21 cellular contexts compared by ENCODE assay signal in genomic region chr1:46343705-46344104, GRCh38. TPM values are rescaled to one million over a fixed set of nuclear protein-coding genes. Genes with fewer than 3 reads are reported as not detected.
A peak's percentile ranks its signal among the peaks of the same experiment; 100 is the strongest.
DNase-seq lines count a peak whose midpoint lies in the region; ATAC-seq and TF ChIP-seq lines count a peak whose summit lies in the region.
"Had no signal": no experiment of that assay in that cellular context is flagged by ENCODE, and none has a peak within 500 bp of the region (broad histone marks: within the 10 kb centered on the region; RNA-seq: fewer than 3 reads in every experiment).

No MANE protein-coding gene starts in this region.

- H3K9ac ChIP-seq in mammary epithelial cell (ENCODE audit: insufficient read depth, low read length), result no peak overlapping the region
- H3K9ac ChIP-seq: neural progenitor cell had no signal

- H3K27ac ChIP-seq in HEK293 (ENCODE audit: extremely low read depth, low read depth, low read length) (no peak overlapping the region), mammary epithelial cell (ENCODE audit: insufficient read depth, low read depth, low read length) (no peak overlapping the region), gastrocnemius medialis (peak overlapping the region; percentile 91 to 99 (median 94))
- H3K27ac ChIP-seq: epithelial cell of prostate, neural progenitor cell, PC-9 had no signal

- POLR2A ChIA-PET in HEK293 (lab: Yijun Ruan, JAX), result interaction anchor here (0.6 kb wide), 1 partner anchor 24 kb away, joined by 4 read pairs; no protein-coding TSS in a partner anchor

- in situ Hi-C loops in mammary epithelial cell (cut with MboI; ENCODE audit: low sequenced_read_pairs in 2 of 2), result no loop called here
- in situ Hi-C loops in gastrocnemius medialis (cut with MboI; ENCODE audit: low sequenced_read_pairs in 4 of 4), result no loop called here

- TF ChIP-seq CTCF in HEK293 (tag by site-specific recombination; IDR thresholded peaks at IDR 0.05), result no peak
- TF ChIP-seq CTCF in mammary epithelial cell (conservative IDR thresholded peaks at IDR 0.05 in 1 of 2, IDR thresholded peaks at IDR 0.05 in 1 of 2; ENCODE audit: extremely low read depth in 1 of 2, insufficient read depth in 1 of 2, low read depth in 1 of 2, low read length in 2 of 2), result no peak
- TF ChIP-seq CTCF in gastrocnemius medialis (IDR thresholded peaks at IDR 0.05 in 4 of 5, conservative IDR thresholded peaks at IDR 0.05 in 1 of 5), result no peak

- H3K27me3 ChIP-seq in mammary epithelial cell (ENCODE audit: insufficient read depth, low read length) (no peaks in the 10 kb centered on the region), gastrocnemius medialis (no peaks in the 10 kb centered on the region)
- H3K27me3 ChIP-seq: neural progenitor cell had no signal

- H3K4me1 Mint-ChIP-seq in activated naive CD4-positive, alpha-beta T cell treated with anti-CD3 and anti-CD28 coated beads, Interleukin-2, amount 50 U/mL, for 24 hours, result peaks cover 63% of the 10 kb centered on the region

- no peaks in the 10 kb centered on the region for H4K20me1 ChIP-seq in mammary epithelial cell (ENCODE audit: insufficient read depth, low read length)

- H3K4me3 Mint-ChIP-seq in activated naive CD4-positive, alpha-beta T cell treated with anti-CD3 and anti-CD28 coated beads, Interleukin-2, amount 50 U/mL, for 24 hours, result no peak overlapping the region
- H3K4me3 Mint-ChIP-seq: neural progenitor cell had no signal

- peaks cover 33% of the 10 kb centered on the region for H3K79me2 ChIP-seq in mammary epithelial cell (ENCODE audit: insufficient read depth, low read length)

- CTCF ChIA-PET in HEK293 (lab: Yijun Ruan, JAX) (interaction anchor here (1.0 to 2.6 kb wide), 3 partner anchors 10 to 63 kb away, joined by 3 to 14 read pairs (median 3); no protein-coding TSS in a partner anchor), mammary epithelial cell (lab: Charles Lee; ENCODE audit: low non-redundant PET) (no interaction called here)

- H3K4me1 ChIP-seq in HEK293 (ENCODE audit: control insufficient read depth, insufficient read depth, low read length) (no peaks in the 10 kb centered on the region; the same call in none of the 2 replicates), mammary epithelial cell (ENCODE audit: insufficient read depth, low read length) (peaks cover 6% of the 10 kb centered on the region), gastrocnemius medialis (peaks cover 16 to 20% of the 10 kb centered on the region in 2 donors)
- H3K4me1 ChIP-seq: neural progenitor cell had no signal

- ATAC-seq in gastrocnemius medialis (no peak), HG03439 (IDR thresholded peaks at IDR 0.05; ENCODE audit: unreplicated experiment) (no peak)
- ATAC-seq: activated CD4-positive, CD25-positive, alpha-beta regulatory T cell treated with anti-CD3 and anti-CD28 coated beads, Interleukin-2, amount 50 U/mL, for 24 hours had no signal

- TF ChIP-seq POLR2A in gastrocnemius medialis (IDR thresholded peaks at IDR 0.05), result no peak

- H3K27me3 Mint-ChIP-seq in activated naive CD4-positive, alpha-beta T cell treated with anti-CD3 and anti-CD28 coated beads, Interleukin-2, amount 50 U/mL, for 24 hours, result no peaks in the 10 kb centered on the region
- H3K27me3 Mint-ChIP-seq: progenitor cell of endocrine pancreas had no signal

- no peak overlapping the region for H3K4me2 ChIP-seq in mammary epithelial cell (ENCODE audit: insufficient read depth, low read depth, low read length)
- H3K4me2 ChIP-seq: neural progenitor cell, PC-9 had no signal

- dilution Hi-C loops in mammary epithelial cell (cut with HindIII; ENCODE audit: low sequenced_read_pairs), result loop anchor here (5.0 kb wide), 1 partner anchor 46 kb away; no protein-coding TSS in a partner anchor

- DNase-seq in activated naive CD4-positive, alpha-beta T cell (lab: John Stamatoyannopoulos, UW), result no peak
- DNase-seq in mammary epithelial cell (no peak), gastrocnemius medialis (no peak), NOMO-1 (lab: John Stamatoyannopoulos, UW; ENCODE audit: unreplicated experiment in 2 of 2) (no peak), NCI-H524 treated with DMSO at 0.1 percent for 48 hours (lab: John Stamatoyannopoulos, UW) (no peak)
- DNase-seq: ACHN; activated CD8-positive, alpha-beta memory T cell treated with anti-CD3 and anti-CD28 coated beads, Interleukin-2, amount 50 U/mL, for 4 hours; activated naive CD4-positive, alpha-beta T cell treated with anti-CD3 and anti-CD28 coated beads, Interleukin-2, amount 50 U/mL, for 16 hours; foreskin melanocyte; mesendoderm; PC-9; stimulated activated CD4-positive, alpha-beta T cell treated with anti-CD3 and anti-CD28 coated beads, Interleukin-2, amount 100 ng/mL, for 24 hours; T1000 had no signal

- H3K9me3 ChIP-seq in HEK293 (ENCODE audit: control insufficient read depth, insufficient read depth, low read depth, low read length) (no peaks in the 10 kb centered on the region), mammary epithelial cell (replicated peaks; ENCODE audit: insufficient read depth, low read length) (no peaks in the 10 kb centered on the region), gastrocnemius medialis (no peaks in the 10 kb centered on the region)
- H3K9me3 ChIP-seq: HAP-1 had no signal

- intact Hi-C loops in mammary epithelial cell (cut with micrococcal nuclease) (loop anchor here (10.0 kb wide), 1 partner anchor 181 kb away; no protein-coding TSS in a partner anchor), gastrocnemius medialis (cut with DNase I; ENCODE audit: low total_unique reads) (loop anchor here (5.0 kb wide), 1 partner anchor 56 kb away; no protein-coding TSS in a partner anchor)

- no peaks in the 10 kb centered on the region for H3K9me3 Mint-ChIP-seq in activated naive CD4-positive, alpha-beta T cell treated with anti-CD3 and anti-CD28 coated beads, Interleukin-2, amount 50 U/mL, for 24 hours

- H3K4me3 ChIP-seq in HEK293 (ENCODE audit: low read depth, low read length) (no peak overlapping the region), mammary epithelial cell (replicated peaks in 1 of 3; ENCODE audit: insufficient read depth in 1 of 3, low read depth in 2 of 3, low read length in 3 of 3) (no peak overlapping the region), gastrocnemius medialis (no peak overlapping the region)
- H3K4me3 ChIP-seq: HAP-1, neural progenitor cell, PC-9 had no signal

- WGBS in mammary epithelial cell (ENCODE audit: low coverage, missing lambda C conversion rate), result 95% methylated on average over 4 of the region's 4 CpGs

- H3K36me3 ChIP-seq in HEK293 (ENCODE audit: control insufficient read depth in 2 of 2, insufficient read depth in 1 of 2, low read length in 2 of 2), result peaks cover 4 to 59% of the 10 kb centered on the region in 2 experiments; a peak in 2 of 3 replicates
- H3K36me3 ChIP-seq in mammary epithelial cell (ENCODE audit: insufficient read depth, low read length), result peaks cover 5% of the 10 kb centered on the region
- H3K36me3 ChIP-seq in gastrocnemius medialis, result peaks cover 0 to 34% of the 10 kb centered on the region in 2 donors

- BruUV-seq in mammary epithelial cell (replicated peaks; lab: Mats Ljungman, UMichigan), result TSS peak; percentile 2

- peak overlapping the region; percentile 52 for H3K27ac Mint-ChIP-seq in activated naive CD4-positive, alpha-beta T cell treated with anti-CD3 and anti-CD28 coated beads, Interleukin-2, amount 50 U/mL, for 24 hours

- H3K36me3 Mint-ChIP-seq in activated naive CD4-positive, alpha-beta T cell treated with anti-CD3 and anti-CD28 coated beads, Interleukin-2, amount 50 U/mL, for 24 hours, result peaks cover 19% of the 10 kb centered on the region

- no peak overlapping the region for H2AFZ ChIP-seq in mammary epithelial cell (ENCODE audit: low read depth, low read length)
- H2AFZ ChIP-seq: neural progenitor cell, PC-9 had no signal

TF ChIP-seq in HEK293, 187 proteins besides CTCF, POLR2A, EP300 and RAD21:
- TF ChIP-seq SCRT1 (tag by site-specific recombination; IDR thresholded peaks at IDR 0.05; ENCODE audit: borderline replicate concordance) (no peak), ZNF600 (tag by site-specific recombination; IDR thresholded peaks at IDR 0.05) (peak; percentile 68), ZNF548 (tag by site-specific recombination; IDR thresholded peaks at IDR 0.05) (no peak)

RNA-seq across cellular contexts. Expression of gene NSUN4, which starts 3.1 kb away (rescaled TPM):
- total RNA-seq in mammary epithelial cell (10 to 100 TPM; 28.2 to 29.0 TPM), gastrocnemius medialis (10 to 100 TPM; 15.5 to 22.5 (median 20.8) TPM)
- polyA plus RNA-seq in mammary epithelial cell, result 24.5 TPM
- polyA minus RNA-seq in mammary epithelial cell, result 96.1 TPM

RNA-seq across cellular contexts. Expression of gene UQCRH, which starts 40.2 kb away (rescaled TPM):
- total RNA-seq in mammary epithelial cell (100 to 1,000 TPM; 233 to 275 TPM), gastrocnemius medialis (100 to 1,000 TPM; 415 to 695 (median 493) TPM)
- 677 TPM for polyA plus RNA-seq in mammary epithelial cell
- polyA minus RNA-seq in mammary epithelial cell, result 81.2 TPM

RNA-seq across cellular contexts. Expression of gene LRRC41, which starts 40.3 kb away (rescaled TPM):
- total RNA-seq in mammary epithelial cell (100 to 1,000 TPM in 1 of 2 donors, 10 to 100 TPM in 1; 76.7 to 103 TPM), gastrocnemius medialis (10 to 100 TPM; 76.3 to 99.2 (median 77.9) TPM)
- 54.8 TPM for polyA plus RNA-seq in mammary epithelial cell
- polyA minus RNA-seq in mammary epithelial cell, result 56.1 TPM

RNA-seq across cellular contexts. Expression of gene FAAH, which starts 50.4 kb away (rescaled TPM):
- 10 to 100 TPM; 14.7 to 21.0 TPM for total RNA-seq in mammary epithelial cell
- 4.1 TPM for polyA plus RNA-seq in mammary epithelial cell
- 5.0 TPM for polyA minus RNA-seq in mammary epithelial cell
- total RNA-seq in gastrocnemius medialis, result 10 to 100 TPM in 1 of 4 donors, 1 to 10 TPM in 3; 5.2 to 15.6 (median 7.3) TPM

Comparison
In these comparisons a context has a peak if more than half of its experiments do, and no peak if none do; other contexts are left out.
1. H3K27ac ChIP-seq: peak in gastrocnemius medialis (4 of 4); none in HEK293 (single experiment) and mammary epithelial cell (single experiment).